In the genomic region with DNA sequence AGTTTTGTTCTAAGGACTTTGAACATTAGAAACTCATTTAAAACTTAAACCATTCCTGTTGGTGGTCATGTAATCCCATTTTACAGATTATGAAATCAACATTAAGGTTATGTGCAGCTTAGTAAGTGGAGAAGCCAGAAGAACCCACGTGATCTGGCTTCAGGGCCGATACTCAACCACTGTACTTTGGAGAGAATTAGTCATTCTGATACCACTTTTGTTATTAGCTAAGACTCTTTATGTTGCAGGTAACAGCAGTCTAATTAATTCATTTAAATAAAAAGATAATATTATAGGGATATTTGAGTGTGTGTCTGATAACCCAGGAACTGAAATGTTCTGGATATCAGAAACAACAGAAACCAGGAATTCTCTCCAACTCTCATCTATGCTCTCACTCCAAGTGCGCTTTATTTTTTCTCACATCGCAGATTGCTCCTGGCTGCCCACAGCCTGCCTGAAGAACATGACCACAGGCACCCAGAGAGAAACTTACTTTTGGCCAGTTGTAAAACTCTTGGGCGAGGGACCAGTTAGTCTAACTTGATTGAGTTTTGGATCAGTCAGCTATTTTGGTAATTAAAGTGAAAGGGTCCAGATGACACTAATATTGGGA, we compare ENCODE assay signal across 11 cellular contexts.
DNase-seq lines count a peak whose midpoint lies in the region; ATAC-seq and FAIRE-seq lines count a peak whose summit lies in the region.
"Had no signal": no experiment of that assay in that cellular context is flagged by ENCODE, and none has a peak within 500 bp of the region (broad histone marks: within the 10 kb centered on the region; RNA-seq: fewer than 3 reads in every experiment).

No MANE protein-coding gene starts in this region.

- FAIRE-seq in GM18507 (lab: Jason Lieb, UNC): peak; percentile 96
- FAIRE-seq: G401.6 had no signal

- ATAC-seq in GM21423 (IDR thresholded peaks at IDR 0.05; ENCODE audit: unreplicated experiment): peak; percentile 74
- peak; percentile 87 for ATAC-seq in HG03175 (IDR thresholded peaks at IDR 0.05; ENCODE audit: unreplicated experiment)
- ATAC-seq in effector memory CD8-positive, alpha-beta T cell (replicated peaks): peak; percentile 54

- peaks cover 9% of the 10 kb centered on the region for H3K36me3 Mint-ChIP-seq in effector memory CD8-positive, alpha-beta T cell (ENCODE audit: insufficient read depth)

- no peaks in the 10 kb centered on the region for H3K27me3 Mint-ChIP-seq in effector memory CD8-positive, alpha-beta T cell
- H3K27me3 Mint-ChIP-seq: central memory CD8-positive, alpha-beta T cell had no signal

- H3K9me3 Mint-ChIP-seq in effector memory CD8-positive, alpha-beta T cell: no peaks in the 10 kb centered on the region
- H3K9me3 Mint-ChIP-seq: central memory CD8-positive, alpha-beta T cell had no signal

- DNase-seq in GM18507 (ENCODE audit: extremely low spot score, insufficient read length, low read depth) (peak; percentile 60), NCI-H187 (lab: John Stamatoyannopoulos, UW) (no peak), SIG-M5 (lab: John Stamatoyannopoulos, UW) (no peak), NCI-H774 (lab: John Stamatoyannopoulos, UW) (no peak)
- no peak for DNase-seq in effector memory CD8-positive, alpha-beta T cell
- DNase-seq in stimulated activated CD4-positive, alpha-beta T cell treated with anti-CD3 and anti-CD28 coated beads, Interleukin-4, amount 100 ng/mL, for 24 hours: no peak
- DNase-seq: NCI-H1694 had no signal

- no peak overlapping the region for H3K4me3 Mint-ChIP-seq in effector memory CD8-positive, alpha-beta T cell
- H3K4me3 Mint-ChIP-seq: central memory CD8-positive, alpha-beta T cell had no signal

- no peak overlapping the region for H3K27ac Mint-ChIP-seq in effector memory CD8-positive, alpha-beta T cell

- H3K4me1 Mint-ChIP-seq in effector memory CD8-positive, alpha-beta T cell (ENCODE audit: low read depth in 2 of 2): peaks cover 29 to 49% of the 10 kb centered on the region in 2 donors
